ENCODE assay signal across 12 cellular contexts in the genomic region with DNA sequence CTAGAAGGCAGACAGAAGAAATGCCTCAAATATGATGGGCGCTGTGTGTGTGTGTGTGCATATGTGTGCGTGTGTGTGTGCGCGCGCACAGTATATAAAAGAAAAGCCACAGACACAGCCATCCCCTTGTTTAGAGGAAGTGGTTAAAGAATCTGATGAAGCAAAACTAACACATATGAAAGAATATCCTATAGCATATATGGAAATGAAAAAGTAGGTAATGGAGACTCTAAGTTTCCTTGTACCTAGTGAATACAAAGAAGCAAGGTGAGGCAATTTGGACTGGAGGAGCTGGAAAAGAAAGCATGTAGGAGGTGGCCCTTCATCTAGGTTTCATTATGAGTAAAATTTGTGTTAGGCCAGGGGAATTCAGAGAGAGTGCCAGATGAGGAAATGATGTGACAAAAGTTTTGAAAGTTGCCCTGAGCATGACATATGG. TPM values are rescaled to one million over a fixed set of nuclear protein-coding genes. Genes with fewer than 3 reads are reported as not detected.
DNase-seq lines count a peak whose midpoint lies in the region; ATAC-seq, FAIRE-seq and TF ChIP-seq lines count a peak whose summit lies in the region.
"Had no signal": no experiment of that assay in that cellular context is flagged by ENCODE, and none has a peak within 500 bp of the region (broad histone marks: within the 10 kb centered on the region; RNA-seq: fewer than 3 reads in every experiment).

No MANE protein-coding gene starts in this region.

- H3K4me3 ChIP-seq in pancreas (no peak overlapping the region), HepG2 (replicated peaks in 1 of 3; ENCODE audit: insufficient read depth in 1 of 3, low read depth in 2 of 3, low read length in 3 of 3) (no peak overlapping the region)

- WGBS in pancreas, 2 donors: 96 to 99% methylated on average over 5 of the region's 5 CpGs
- 97% methylated on average over 5 of the region's 5 CpGs for WGBS in HepG2 (ENCODE audit: low lambda C conversion rate)

- TF ChIP-seq CTCF in pancreas (IDR thresholded peaks at IDR 0.05) (no peak), HepG2 (CRISPR knock-in tag; IDR thresholded peaks at IDR 0.05) (no peak)

- DNase-seq in Kasumi-1 (lab: John Stamatoyannopoulos, UW) (peak; percentile 60 to 61), pancreas (no peak), HepG2 (ENCODE audit: low spot score) (no peak), NCI-H1048 (lab: John Stamatoyannopoulos, UW) (no peak)
- DNase-seq in central memory CD4-positive, alpha-beta T cell: peak; percentile 48
- DNase-seq: activated CD4-positive, CD25-positive, alpha-beta regulatory T cell treated with anti-CD3 and anti-CD28 coated beads, Interleukin-2, amount 50 U/mL, for 72 hours; NCI-H526 treated with DMSO at 0.1 percent for 48 hours had no signal

- FAIRE-seq in pancreas (lab: Jason Lieb, UNC) (no peak), HepG2 (lab: Jason Lieb, UNC) (no peak)
- FAIRE-seq: islet of Langerhans had no signal

- POLR2A ChIA-PET in HepG2 (lab: Yijun Ruan, JAX): no interaction called here

- TF ChIP-seq EP300 in HepG2 (IDR thresholded peaks at IDR 0.05; ENCODE audit: low read depth in 2 of 2, low read length in 2 of 2): no peak
- no peak for TF ChIP-seq EP300 in HepG2 (CRISPR knock-in tag; IDR thresholded peaks at IDR 0.05; ENCODE audit: borderline replicate concordance)

- intact Hi-C loops in pancreas (cut with DNase I): no loop called here
- intact Hi-C loops in HepG2 (cut with micrococcal nuclease; ENCODE audit: unreplicated experiment): loop anchor here (5.0 kb wide), 1 partner anchor 286 kb away; no protein-coding TSS in a partner anchor

- no peak for TF ChIP-seq RAD21 in HepG2 (CRISPR knock-in tag; IDR thresholded peaks at IDR 0.05)

- no peak overlapping the region for H3K9ac ChIP-seq in HepG2 (ENCODE audit: insufficient read depth, low read depth, low read length)

- H3K4me1 ChIP-seq in pancreas: peaks cover 0 to 3% (median 0%) of the 10 kb centered on the region in 3 donors
- no peaks in the 10 kb centered on the region for H3K4me1 ChIP-seq in HepG2 (ENCODE audit: insufficient read depth, low read length)

- H3K9me3 ChIP-seq in pancreas (no peaks in the 10 kb centered on the region), HepG2 (ENCODE audit: low read length) (no peaks in the 10 kb centered on the region)

- H2AFZ ChIP-seq in HepG2 (ENCODE audit: low read length): no peak overlapping the region

- H3K27ac ChIP-seq in pancreas (no peak overlapping the region), HepG2 (ENCODE audit: extremely low read length, insufficient read depth, low read length) (no peak overlapping the region)
- H3K27ac ChIP-seq: HL-60 had no signal

- BruUV-seq in HepG2 (replicated peaks; lab: Mats Ljungman, UMichigan): no TSS peak

- no peaks in the 10 kb centered on the region for H4K20me1 ChIP-seq in HepG2 (ENCODE audit: insufficient read depth, low read length)

- no peaks in the 10 kb centered on the region for H3K79me2 ChIP-seq in HepG2 (ENCODE audit: insufficient read depth, low read length)

- in situ Hi-C loops in HepG2 (cut with HindIII; ENCODE audit: extremely low pct_ligation_motif_present, low pct_unique_long_range_greater_than_20kb): no loop called here

- H3K36me3 ChIP-seq in pancreas: no peaks in the 10 kb centered on the region
- H3K36me3 ChIP-seq in HepG2 (replicated peaks in 1 of 2; ENCODE audit: control insufficient read depth in 1 of 2, insufficient read depth in 2 of 2, low read length in 2 of 2): no peaks in the 10 kb centered on the region

- H3K4me2 ChIP-seq in HepG2 (ENCODE audit: low read depth, low read length): no peak overlapping the region

- H3K27me3 ChIP-seq in pancreas (no peaks in the 10 kb centered on the region), HepG2 (ENCODE audit: control insufficient read depth in 1 of 2, insufficient read depth in 2 of 2, low read length in 2 of 2) (no peaks in the 10 kb centered on the region)

- CTCF ChIA-PET in HepG2 (lab: Yijun Ruan, JAX; ENCODE audit: low intra/inter-chr PET ratio, low total read pairs): no interaction called here

- TF ChIP-seq POLR2A in HepG2 (IDR thresholded peaks at IDR 0.05; ENCODE audit: insufficient read depth in 1 of 2, low read depth in 2 of 2, low read length in 2 of 2): no peak

- peak; percentile 70 for ATAC-seq in GM18517 (IDR thresholded peaks at IDR 0.05; ENCODE audit: unreplicated experiment)
- peak; percentile 71 for ATAC-seq in GM21717 (IDR thresholded peaks at IDR 0.05; ENCODE audit: unreplicated experiment)
- ATAC-seq in pancreas: no peak
- no peak for ATAC-seq in HG03139 (IDR thresholded peaks at IDR 0.05; ENCODE audit: unreplicated experiment)
- ATAC-seq in HepG2: no peak

TF ChIP-seq in HepG2, 621 proteins besides CTCF, POLR2A, EP300 and RAD21:
- no peak for TF ChIP-seq MED1 (CRISPR knock-in tag; IDR thresholded peaks at IDR 0.05)
- no peak for TF ChIP-seq ZNF879 (CRISPR knock-in tag; IDR thresholded peaks at IDR 0.05)
TF ChIP-seq in HepG2: peak in this region for 0.

RNA-seq across cellular contexts. Expression of a gene that starts 58.6 kb away (rescaled TPM):
- total RNA-seq in pancreas (under 1 TPM; 0.05 to 0.20 (median 0.08) TPM), HepG2 (2016; rRNA removed; fragmentation: Illumina TruSeq; extraction: Trizol) (not detected in 2 replicates)
- polyA plus RNA-seq in pancreas (under 1 TPM; 0.08 to 0.16 TPM), HepG2 (2011; rRNA removed) (0.07 and 0.08 TPM in 2 replicates)
- not detected in 2 replicates for total RNA-seq in HepG2 (2016; cell fraction: cytosol; rRNA removed; fragmentation: Illumina TruSeq; extraction: Trizol; ENCODE audit: low read depth)
- total RNA-seq in HepG2 (2016; cell fraction: insoluble cytoplasmic fraction; rRNA removed; fragmentation: Illumina TruSeq; extraction: Trizol): not detected in 2 replicates
- total RNA-seq in HepG2 (2016; cell fraction: membrane; rRNA removed; fragmentation: Illumina TruSeq; extraction: Trizol): not detected in 2 replicates
- total RNA-seq in HepG2 (2016; cell fraction: nucleus; rRNA removed; fragmentation: Illumina TruSeq; extraction: Trizol): not detected in 2 replicates
- polyA plus RNA-seq in HepG2 (2011; cell fraction: cytosol; rRNA removed): not detected in 2 replicates
- polyA plus RNA-seq in HepG2 (2011; cell fraction: nucleus; rRNA removed): 0.14 TPM in 1 of 2 replicates, not detected in the other
- polyA plus RNA-seq in HepG2 (2012): not detected in 2 replicates
- polyA plus RNA-seq in HepG2 (2016; cell fraction: cytosol; fragmentation: Illumina TruSeq; extraction: Trizol; ENCODE audit: low read depth): not detected in 2 replicates
- polyA plus RNA-seq in HepG2 (2016; cell fraction: insoluble cytoplasmic fraction; fragmentation: Illumina TruSeq; extraction: Trizol; ENCODE audit: low read depth): not detected in 2 replicates
- not detected in 2 replicates for polyA plus RNA-seq in HepG2 (2016; cell fraction: membrane; fragmentation: Illumina TruSeq; extraction: Trizol; ENCODE audit: low read depth)
- polyA plus RNA-seq in HepG2 (2016; cell fraction: nucleus; fragmentation: Illumina TruSeq; extraction: Trizol; ENCODE audit: insufficient read depth, low read depth): not detected in 2 replicates
- not detected in 2 replicates for polyA minus RNA-seq in HepG2 (2011; rRNA and poly(A)+ RNA removed; ENCODE audit: low replicate concordance)
- not detected in 2 replicates for polyA minus RNA-seq in HepG2 (2011; cell fraction: cytosol; rRNA and poly(A)+ RNA removed)
- polyA minus RNA-seq in HepG2 (2011; cell fraction: nucleus; rRNA and poly(A)+ RNA removed): 0.25 TPM in 1 of 2 replicates, not detected in the other

Comparison
In these comparisons a context has a peak if more than half of its experiments do, and no peak if none do; other contexts are left out.
1. ATAC-seq: peak in GM18517 (single experiment) and GM21717 (single experiment); none in pancreas (0 of 4), HG03139 (single experiment) and HepG2 (single experiment).
2. DNase-seq: peak in Kasumi-1 (2 of 2) and central memory CD4-positive, alpha-beta T cell (single experiment); none in pancreas (0 of 6), HepG2 (single experiment) and NCI-H1048 (single experiment).